11 cellular contexts compared by ENCODE assay signal in genomic region chr19:44476559-44477408, GRCh38. TPM values are rescaled to one million over a fixed set of nuclear protein-coding genes. Genes with fewer than 3 reads are reported as not detected.
DNase-seq lines count a peak whose midpoint lies in the region; ATAC-seq and TF ChIP-seq lines count a peak whose summit lies in the region.
"Had no signal": no experiment of that assay in that cellular context is flagged by ENCODE, and none has a peak within 500 bp of the region (broad histone marks: within the 10 kb centered on the region; RNA-seq: fewer than 3 reads in every experiment).

No MANE protein-coding gene starts in this region.

- no peak for TF ChIP-seq EP300 in upper lobe of left lung (IDR thresholded peaks at IDR 0.05)

- H3K9me3 Mint-ChIP-seq in activated naive CD4-positive, alpha-beta T cell treated with anti-CD3 and anti-CD28 coated beads, Interleukin-2, amount 50 U/mL, for 24 hours: peaks cover 18% of the 10 kb centered on the region
- peaks cover 34 to 36% of the 10 kb centered on the region in 2 donors for H3K9me3 Mint-ChIP-seq in stimulated activated naive B cell treated with anti-CD40 and anti-IgM and Interleukin-4, amounts not matched to agents 10 μg/mL and 1 μg/mL and 100 μg/mL, for 72 hours

- intact Hi-C loops in OCI-LY7 (cut with micrococcal nuclease; ENCODE audit: unreplicated experiment): no loop called here

- no peak overlapping the region for H3K4me2 ChIP-seq in OCI-LY7 (ENCODE audit: low read length)

- H3K4me1 ChIP-seq in OCI-LY7 (ENCODE audit: insufficient read depth, low read length, poor library complexity, severe bottlenecking) (no peaks in the 10 kb centered on the region), upper lobe of left lung (no peaks in the 10 kb centered on the region)

- H3K4me1 Mint-ChIP-seq in activated naive CD4-positive, alpha-beta T cell treated with anti-CD3 and anti-CD28 coated beads, Interleukin-2, amount 50 U/mL, for 24 hours: no peaks in the 10 kb centered on the region
- H3K4me1 Mint-ChIP-seq in stimulated activated naive B cell treated with anti-CD40 and anti-IgM and Interleukin-4, amounts not matched to agents 10 μg/mL and 1 μg/mL and 100 μg/mL, for 72 hours: no peaks in the 10 kb centered on the region

- no peak overlapping the region for H2AFZ ChIP-seq in OCI-LY7 (ENCODE audit: low read length)

- H3K36me3 ChIP-seq in OCI-LY7 (ENCODE audit: insufficient read depth, low read length): peaks cover 74% of the 10 kb centered on the region
- H3K36me3 ChIP-seq in upper lobe of left lung: peaks cover 35 to 58% (median 52%) of the 10 kb centered on the region in 4 donors

- TF ChIP-seq CTCF in OCI-LY7 (conservative IDR thresholded peaks at IDR 0.05; ENCODE audit: low read length) (no peak), upper lobe of left lung (IDR thresholded peaks at IDR 0.05) (no peak)

- no peak for ATAC-seq in stimulated activated naive B cell treated with anti-CD40 and anti-IgM and Interleukin-4, amounts not matched to agents 10 μg/mL and 1 μg/mL and 100 μg/mL, for 72 hours (replicated peaks)
- ATAC-seq in HG02938 (IDR thresholded peaks at IDR 0.05; ENCODE audit: unreplicated experiment) (no peak), upper lobe of left lung (ENCODE audit: low FRiP score in 2 of 2) (no peak)

- no peaks in the 10 kb centered on the region for H3K27me3 ChIP-seq in upper lobe of left lung

- TSS peak; percentile 19 for BruUV-seq in OCI-LY7 (replicated peaks; lab: Mats Ljungman, UMichigan)

- TF ChIP-seq POLR2A in erythroblast (IDR thresholded peaks at IDR 0.05; ENCODE audit: low read length): no peak
- no peak for TF ChIP-seq POLR2A in upper lobe of left lung (IDR thresholded peaks at IDR 0.05)

- no peak overlapping the region for H3K4me3 ChIP-seq in OCI-LY7 (ENCODE audit: low read depth, low read length, poor library complexity, severe bottlenecking)
- no peak overlapping the region for H3K4me3 ChIP-seq in upper lobe of left lung

- H3K79me2 ChIP-seq in OCI-LY7 (ENCODE audit: insufficient read depth, low read depth, low read length): no peaks in the 10 kb centered on the region

- H3K27ac ChIP-seq in OCI-LY7 (ENCODE audit: low read depth, low read length, poor library complexity, severe bottlenecking) (no peak overlapping the region), upper lobe of left lung (no peak overlapping the region)

- no peaks in the 10 kb centered on the region for H3K27me3 Mint-ChIP-seq in activated naive CD4-positive, alpha-beta T cell treated with anti-CD3 and anti-CD28 coated beads, Interleukin-2, amount 50 U/mL, for 24 hours
- no peaks in the 10 kb centered on the region for H3K27me3 Mint-ChIP-seq in stimulated activated naive B cell treated with anti-CD40 and anti-IgM and Interleukin-4, amounts not matched to agents 10 μg/mL and 1 μg/mL and 100 μg/mL, for 72 hours

- H3K27ac Mint-ChIP-seq in activated naive CD4-positive, alpha-beta T cell treated with anti-CD3 and anti-CD28 coated beads, Interleukin-2, amount 50 U/mL, for 24 hours: peak overlapping the region; percentile 84
- peak overlapping the region; percentile 84 for H3K27ac Mint-ChIP-seq in stimulated activated naive B cell treated with anti-CD40 and anti-IgM and Interleukin-4, amounts not matched to agents 10 μg/mL and 1 μg/mL and 100 μg/mL, for 72 hours

- H3K9me3 ChIP-seq in OCI-LY7 (ENCODE audit: low read length) (peaks cover 84% of the 10 kb centered on the region), upper lobe of left lung (peaks cover 97 to 100% (median 100%) of the 10 kb centered on the region in 4 donors)

- no peaks in the 10 kb centered on the region for H4K20me1 ChIP-seq in OCI-LY7 (ENCODE audit: insufficient read depth, low read length)

- H3K36me3 Mint-ChIP-seq in activated naive CD4-positive, alpha-beta T cell treated with anti-CD3 and anti-CD28 coated beads, Interleukin-2, amount 50 U/mL, for 24 hours: peaks cover 76% of the 10 kb centered on the region
- peaks cover 80 to 89% of the 10 kb centered on the region in 2 donors for H3K36me3 Mint-ChIP-seq in stimulated activated naive B cell treated with anti-CD40 and anti-IgM and Interleukin-4, amounts not matched to agents 10 μg/mL and 1 μg/mL and 100 μg/mL, for 72 hours

- no peak overlapping the region for H3K4me3 Mint-ChIP-seq in activated naive CD4-positive, alpha-beta T cell treated with anti-CD3 and anti-CD28 coated beads, Interleukin-2, amount 50 U/mL, for 24 hours
- H3K4me3 Mint-ChIP-seq in stimulated activated naive B cell treated with anti-CD40 and anti-IgM and Interleukin-4, amounts not matched to agents 10 μg/mL and 1 μg/mL and 100 μg/mL, for 72 hours: peak overlapping the region in 1 of 2 donors; percentile 29

- CTCF ChIA-PET in OCI-LY7 (lab: Charles Lee; ENCODE audit: unreplicated experiment): no interaction called here

- DNase-seq in activated naive CD4-positive, alpha-beta T cell (lab: John Stamatoyannopoulos, UW): no peak
- DNase-seq in OCI-LY7 (ENCODE audit: low spot score) (peak; percentile 47), erythroblast (lab: John Stamatoyannopoulos, UW) (peak; percentile 55 to 60), putamen (ENCODE audit: low spot score) (no peak), upper lobe of left lung (no peak)
- no peak for DNase-seq in stimulated activated naive B cell treated with anti-CD40 and anti-IgM and Interleukin-4, amounts not matched to agents 10 μg/mL and 1 μg/mL and 100 μg/mL, for 72 hours
- DNase-seq: activated CD4-positive, CD25-positive, alpha-beta regulatory T cell treated with anti-CD3 and anti-CD28 coated beads, Interleukin-2, amount 50 U/mL, for 72 hours; NCI-H2107 had no signal

- H3K9me2 ChIP-seq in OCI-LY7 (ENCODE audit: insufficient read depth, low read length): no peaks in the 10 kb centered on the region

- POLR2A ChIA-PET in OCI-LY7 (lab: Charles Lee): no interaction called here

- WGBS in upper lobe of left lung, 2 donors: 77 to 94% methylated on average over 7 of the region's 7 CpGs

RNA-seq across cellular contexts. Expression of gene ZNF180, which starts 23.5 kb away (rescaled TPM):
- total RNA-seq in OCI-LY7 (2014; rRNA removed; shearing (Covaris generic)): 11.8 and 14.2 TPM in 2 replicates
- total RNA-seq in OCI-LY7 (2022): 8.6 and 9.4 TPM in 2 replicates
- total RNA-seq in upper lobe of left lung: 10 to 100 TPM in 3 of 6 donors, 1 to 10 TPM in 3; 6.3 to 14.3 (median 10.0) TPM

RNA-seq across cellular contexts. Expression of gene ZNF229, which starts 28.5 kb away (rescaled TPM):
- not detected in 2 replicates for total RNA-seq in OCI-LY7 (2014; rRNA removed; shearing (Covaris generic))
- total RNA-seq in OCI-LY7 (2022) (not detected in 2 replicates), upper lobe of left lung (1 to 10 TPM; 1.4 to 2.2 (median 1.8) TPM)

RNA-seq across cellular contexts. Expression of gene CEACAM20, which starts 52.7 kb away (rescaled TPM):
- not detected in 2 replicates for total RNA-seq in OCI-LY7 (2014; rRNA removed; shearing (Covaris generic))
- total RNA-seq in OCI-LY7 (2022) (not detected in 2 replicates), upper lobe of left lung (not detected)
- total RNA-seq: omental fat pad had no signal

Comparison
In these comparisons a context has a peak if more than half of its experiments do, and no peak if none do; other contexts are left out.
1. DNase-seq: peak in OCI-LY7 (single experiment) and erythroblast (2 of 2); none in activated naive CD4-positive, alpha-beta T cell (0 of 4), stimulated activated naive B cell treated with anti-CD40 and anti-IgM and Interleukin-4, amounts not matched to agents 10 μg/mL and 1 μg/mL and 100 μg/mL, for 72 hours (single experiment), putamen (single experiment) and upper lobe of left lung (0 of 2).